8 cellular contexts compared by ENCODE assay signal in the genomic region with DNA sequence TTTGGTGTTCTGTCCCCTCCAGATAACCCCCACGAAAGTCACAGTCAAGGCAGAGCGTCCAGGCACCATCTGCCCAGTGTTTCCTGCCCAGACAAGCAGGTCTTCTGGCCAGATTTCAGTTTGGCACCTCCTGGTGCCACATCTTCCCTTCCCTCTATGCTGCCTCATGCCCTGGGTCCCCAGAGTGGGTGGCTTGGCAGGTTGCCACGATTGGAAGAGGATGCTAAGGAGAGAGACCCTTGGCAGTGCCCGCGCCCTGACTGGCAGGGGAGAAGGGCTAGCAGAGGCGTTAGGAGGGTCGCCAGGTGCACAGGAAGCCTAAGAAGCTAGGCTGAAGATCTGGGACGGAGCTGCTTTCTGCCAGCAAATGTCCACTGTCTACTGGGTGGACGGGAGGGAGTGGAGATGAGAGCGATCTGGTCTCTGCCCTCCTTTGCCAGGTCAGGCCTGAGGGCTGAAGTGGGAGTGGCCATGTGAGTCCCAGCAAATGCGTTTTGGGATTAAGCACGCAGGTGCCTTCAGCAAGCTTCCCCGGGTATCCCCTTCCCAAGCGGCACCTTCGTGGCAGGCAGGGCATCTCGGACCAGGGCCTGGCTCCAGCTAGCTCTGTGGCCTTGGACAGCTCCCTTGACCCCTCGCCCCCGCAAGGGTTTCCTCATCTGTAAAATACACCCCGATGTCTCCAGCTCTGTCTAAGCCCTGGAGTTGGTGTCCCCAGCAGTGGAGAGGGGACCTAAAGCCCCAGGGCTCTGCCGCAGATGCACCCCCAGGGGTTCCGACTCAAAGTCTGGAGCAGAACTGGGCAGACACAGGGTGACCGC. TPM values are rescaled to one million over a fixed set of nuclear protein-coding genes. Genes with fewer than 3 reads are reported as not detected.
DNase-seq lines count a peak whose midpoint lies in the region; ATAC-seq and TF ChIP-seq lines count a peak whose summit lies in the region.

No MANE protein-coding gene starts in this region.

- H3K9ac ChIP-seq in PC-3 (ENCODE audit: low read length): no peak overlapping the region
- peak overlapping the region; percentile 13 for H3K9ac ChIP-seq in parathyroid adenoma

- no peak for TF ChIP-seq CTCF in PC-3 (conservative IDR thresholded peaks at IDR 0.05; ENCODE audit: low read depth, low read length)
- no peak for TF ChIP-seq CTCF in parathyroid adenoma (IDR thresholded peaks at IDR 0.05)

- no peaks in the 10 kb centered on the region for H4K20me1 ChIP-seq in PC-3 (ENCODE audit: low read length)

- H3K4me1 ChIP-seq in PC-3 (ENCODE audit: insufficient read depth, low read length) (peaks cover 14% of the 10 kb centered on the region), parathyroid adenoma (peaks cover 32% of the 10 kb centered on the region)

- peaks cover 18% of the 10 kb centered on the region for H3K4me1 Mint-ChIP-seq in activated T-cell treated with anti-CD3 and anti-CD28 coated beads, Interleukin-2, amount 50 U/mL, for 4 hours (ENCODE audit: low read depth)

- CTCF ChIA-PET in PC-3 (lab: Charles Lee): interaction anchor here (0.7 to 4.1 kb wide), 3 partner anchors 58 to 84 kb away, joined by 3 to 47 read pairs (median 6); no protein-coding TSS in a partner anchor

- ATAC-seq in PC-3 (no peak), Right ventricle myocardium superior (ENCODE audit: poor library complexity) (no peak)
- ATAC-seq in activated T-cell treated with anti-CD3 and anti-CD28 coated beads, Interleukin-2, amount 50 U/mL, for 4 hours: no peak

- intact Hi-C loops in PC-3 (cut with micrococcal nuclease) (no loop called here), Right ventricle myocardium superior (cut with DNase I) (loop anchor here (10.0 kb wide), 2 partner anchors 148 to 248 kb away; a partner anchor contains a TSS)

- POLR2A ChIA-PET in PC-3 (lab: Charles Lee; ENCODE audit: unreplicated experiment): interaction anchor here (0.6 to 1.0 kb wide), 3 partner anchors 22 to 36 kb away, joined by 3 to 5 read pairs (median 5); no protein-coding TSS in a partner anchor

- no peak overlapping the region for H3K4me3 Mint-ChIP-seq in activated T-cell treated with anti-CD3 and anti-CD28 coated beads, Interleukin-2, amount 50 U/mL, for 4 hours

- DNase-seq in DMS79 (lab: John Stamatoyannopoulos, UW) (peak; percentile 50), PC-3 (no peak), Right ventricle myocardium superior (peak; percentile 51), HPDE6-E6E7 (ENCODE audit: extremely low spot score) (no peak), HUDEP-2 (lab: John Stamatoyannopoulos, UW; ENCODE audit: unreplicated experiment in 76 of 76) (no peak)
- no peak for DNase-seq in stimulated activated CD4-positive, alpha-beta T cell treated with anti-CD3 and anti-CD28 coated beads, Interleukin-4, amount 100 ng/mL, for 24 hours
- no peak for DNase-seq in activated T-cell treated with anti-CD3 and anti-CD28 coated beads, Interleukin-2, amount 50 U/mL, for 4 hours

- H3K27me3 ChIP-seq in PC-3 (ENCODE audit: low read length): no peaks in the 10 kb centered on the region
- H3K27me3 ChIP-seq in parathyroid adenoma (ENCODE audit: control insufficient read depth, insufficient read depth, low read length): no peaks in the 10 kb centered on the region

- H3K9me2 ChIP-seq in PC-3 (replicated peaks; ENCODE audit: low read length): no peaks in the 10 kb centered on the region

- H3K36me3 ChIP-seq in PC-3 (ENCODE audit: low read depth, low read length): peaks cover 5% of the 10 kb centered on the region; the same call in 1 of the 2 replicates
- H3K36me3 ChIP-seq in parathyroid adenoma (ENCODE audit: control insufficient read depth, insufficient read depth, low read length): no peaks in the 10 kb centered on the region

- no peaks in the 10 kb centered on the region for H3K36me3 Mint-ChIP-seq in activated T-cell treated with anti-CD3 and anti-CD28 coated beads, Interleukin-2, amount 50 U/mL, for 4 hours (ENCODE audit: insufficient read depth)

- BruUV-seq in PC-3 (replicated peaks; lab: Mats Ljungman, UMichigan): no TSS peak

- H3K9me3 ChIP-seq in PC-3 (ENCODE audit: low read length) (no peaks in the 10 kb centered on the region), parathyroid adenoma (ENCODE audit: control insufficient read depth, low read length) (no peaks in the 10 kb centered on the region)

- H3K27ac ChIP-seq in PC-3 (ENCODE audit: low read length) (no peak overlapping the region), parathyroid adenoma (peak overlapping the region; percentile 72)

- no peaks in the 10 kb centered on the region for H3K27me3 Mint-ChIP-seq in activated T-cell treated with anti-CD3 and anti-CD28 coated beads, Interleukin-2, amount 50 U/mL, for 4 hours (ENCODE audit: low read depth)

- no peaks in the 10 kb centered on the region for H3F3A ChIP-seq in PC-3 (ENCODE audit: low read length, unreplicated experiment)

- H2AFZ ChIP-seq in PC-3 (ENCODE audit: low read length) (peak overlapping the region; percentile 66), parathyroid adenoma (peak overlapping the region; percentile 68)

- H3K9me3 Mint-ChIP-seq in activated T-cell treated with anti-CD3 and anti-CD28 coated beads, Interleukin-2, amount 50 U/mL, for 4 hours: no peaks in the 10 kb centered on the region

- H3K4me2 ChIP-seq in PC-3 (ENCODE audit: low read length): peak overlapping the region; percentile 88
- peak overlapping the region; percentile 91 for H3K4me2 ChIP-seq in parathyroid adenoma (ENCODE audit: low read length)

- no peaks in the 10 kb centered on the region for H3K79me2 ChIP-seq in PC-3 (ENCODE audit: low read length)
- H3K79me2 ChIP-seq in parathyroid adenoma: no peaks in the 10 kb centered on the region

- peak overlapping the region; percentile 55; the same call in 1 of the 2 replicates for H3K4me3 ChIP-seq in PC-3 (ENCODE audit: low read length)
- peak overlapping the region; percentile 53 for H3K4me3 ChIP-seq in parathyroid adenoma (ENCODE audit: low read depth, low read length)

RNA-seq across cellular contexts. Expression of a gene that starts 13.4 kb away (rescaled TPM):
- not detected in 2 replicates for total RNA-seq in PC-3 (2014; rRNA removed)
- total RNA-seq in Right ventricle myocardium superior: 1.7 TPM
- 1 to 10 TPM; 1.3 to 2.6 (median 2.1) TPM for total RNA-seq in activated T-cell treated with anti-CD3 and anti-CD28 coated beads, Interleukin-2, amount 50 U/mL, for 4 hours

RNA-seq across cellular contexts. Expression of a gene that starts 21.2 kb away (rescaled TPM):
- total RNA-seq in PC-3 (2014; rRNA removed) (209 and 210 TPM in 2 replicates), Right ventricle myocardium superior (30.5 TPM)
- total RNA-seq in activated T-cell treated with anti-CD3 and anti-CD28 coated beads, Interleukin-2, amount 50 U/mL, for 4 hours: under 1 TPM; 0.49 to 0.76 (median 0.63) TPM

Comparison
In these comparisons a context has a peak if more than half of its experiments do, and no peak if none do; other contexts are left out.
1. DNase-seq: peak in DMS79 (single experiment) and Right ventricle myocardium superior (single experiment); none in PC-3 (single experiment), HPDE6-E6E7 (single experiment), HUDEP-2 (0 of 76), stimulated activated CD4-positive, alpha-beta T cell treated with anti-CD3 and anti-CD28 coated beads, Interleukin-4, amount 100 ng/mL, for 24 hours (single experiment) and activated T-cell treated with anti-CD3 and anti-CD28 coated beads, Interleukin-2, amount 50 U/mL, for 4 hours (single experiment).
2. RNA of a gene that starts 21.2 kb away (total RNA-seq): 209 to 210 TPM in PC-3 and 30.5 TPM in Right ventricle myocardium superior (single experiment); 0.49 to 0.76 TPM in activated T-cell treated with anti-CD3 and anti-CD28 coated beads, Interleukin-2, amount 50 U/mL, for 4 hours; every median in the first group is over 10 times any median in the second.